ENCODE assay signal across 9 cellular contexts in genomic region chr12:101642115-101643067, GRCh38. TPM values are rescaled to one million over a fixed set of nuclear protein-coding genes. Genes with fewer than 3 reads are reported as not detected.
DNase-seq lines count a peak whose midpoint lies in the region; ATAC-seq, FAIRE-seq and TF ChIP-seq lines count a peak whose summit lies in the region.
"Had no signal": no experiment of that assay in that cellular context is flagged by ENCODE, and none has a peak within 500 bp of the region (broad histone marks: within the 10 kb centered on the region; RNA-seq: fewer than 3 reads in every experiment).

No MANE protein-coding gene starts in this region.

- H3K27me3 ChIP-seq in gastroesophageal sphincter: peaks cover 28% of the 10 kb centered on the region
- no peaks in the 10 kb centered on the region for H3K27me3 ChIP-seq in pancreas
- H3K27me3 ChIP-seq: SJSA1 had no signal

- H3K4me1 ChIP-seq in gastroesophageal sphincter (peaks cover 0 to 9% (median 0%) of the 10 kb centered on the region in 3 donors), pancreas (peaks cover 0 to 6% (median 5%) of the 10 kb centered on the region in 3 donors)
- H3K4me1 ChIP-seq: SJSA1 had no signal

- DNase-seq in G401 (ENCODE audit: low spot score) (peak; percentile 6), NCI-H69 (lab: John Stamatoyannopoulos, UW) (peak; percentile 86), pancreas (peak; percentile 55 to 83 (median 67)), NCI-H187 (lab: John Stamatoyannopoulos, UW) (no peak), NCI-H2196 (lab: John Stamatoyannopoulos, UW; ENCODE audit: unreplicated experiment) (no peak)
- no peak for DNase-seq in effector CD4-positive, alpha-beta T cell

- TF ChIP-seq EP300 in gastroesophageal sphincter (IDR thresholded peaks at IDR 0.05): no peak

- H3K9me3 ChIP-seq in gastroesophageal sphincter: no peaks in the 10 kb centered on the region
- H3K9me3 ChIP-seq in pancreas: no peaks in the 10 kb centered on the region
- H3K9me3 ChIP-seq: SJSA1 had no signal

- FAIRE-seq in pancreas (lab: Jason Lieb, UNC): no peak

- no peaks in the 10 kb centered on the region for H3K36me3 ChIP-seq in gastroesophageal sphincter
- H3K36me3 ChIP-seq in pancreas: no peaks in the 10 kb centered on the region
- H3K36me3 ChIP-seq: SJSA1 had no signal

- in situ Hi-C loops in G401 (cut with HindIII; ENCODE audit: low sequenced_read_pairs): no loop called here

- ATAC-seq in gastroesophageal sphincter (peak; percentile 13), pancreas (peak; percentile 88 to 98 (median 93)), GM18520 (IDR thresholded peaks at IDR 0.05; ENCODE audit: unreplicated experiment) (no peak)

- 19 to 21% methylated on average over 10 to 13 of the region's 36 CpGs for WGBS in gastroesophageal sphincter (ENCODE audit: low coverage in 1 of 2), 2 donors
- 11 to 12% methylated on average over 36 of the region's 36 CpGs for WGBS in pancreas, 2 donors

- no peak overlapping the region for H3K27ac ChIP-seq in gastroesophageal sphincter
- no peak overlapping the region for H3K27ac ChIP-seq in pancreas
- H3K27ac ChIP-seq: SJSA1 had no signal

- TF ChIP-seq CTCF in gastroesophageal sphincter (IDR thresholded peaks at IDR 0.05) (no peak), pancreas (IDR thresholded peaks at IDR 0.05) (no peak)

- intact Hi-C loops in pancreas (cut with DNase I): no loop called here

- TF ChIP-seq POLR2A in gastroesophageal sphincter (IDR thresholded peaks at IDR 0.05): no peak

- H3K4me3 ChIP-seq in gastroesophageal sphincter: peak overlapping the region in 1 of 2 donors; percentile 21
- peak overlapping the region in 3 of 4 donors; percentile 1 to 37 (median 27) for H3K4me3 ChIP-seq in pancreas
- H3K4me3 ChIP-seq: SJSA1 had no signal

RNA-seq across cellular contexts. Expression of gene MYBPC1, which starts 47.6 kb away (rescaled TPM):
- not detected in 2 replicates for total RNA-seq in G401 (2014; rRNA removed; shearing (Covaris generic))
- total RNA-seq in gastroesophageal sphincter: under 1 TPM in 1 of 4 donors, not detected in 3; 0.15 TPM
- total RNA-seq in pancreas: 10 to 100 TPM in 1 of 6 donors, under 1 TPM in 3, not detected in 2; 0.12 to 13.6 (median 0.36) TPM
- polyA plus RNA-seq in pancreas: under 1 TPM; 0.08 to 0.59 TPM
- total RNA-seq: SJSA1 had no signal

RNA-seq across cellular contexts. Expression of gene CHPT1, which starts 55.0 kb away (rescaled TPM):
- 52.4 and 58.0 TPM in 2 replicates for total RNA-seq in G401 (2014; rRNA removed; shearing (Covaris generic))
- 100 to 1,000 TPM in 1 of 4 donors, 10 to 100 TPM in 3; 47.3 to 130 (median 49.6) TPM for total RNA-seq in gastroesophageal sphincter
- total RNA-seq in pancreas: 10 to 100 TPM; 11.4 to 27.3 (median 14.4) TPM
- 10 to 100 TPM; 10.3 to 14.0 TPM for polyA plus RNA-seq in pancreas

Comparison
In these comparisons a context has a peak if more than half of its experiments do, and no peak if none do; other contexts are left out.
1. DNase-seq: peak in G401 (single experiment), NCI-H69 (single experiment) and pancreas (6 of 6); none in effector CD4-positive, alpha-beta T cell (single experiment), NCI-H187 (0 of 2) and NCI-H2196 (single experiment).